Comparison of ENCODE assay signal across 9 cellular contexts in genomic region chr3:186589115-186589514, GRCh38. TPM values are rescaled to one million over a fixed set of nuclear protein-coding genes. Genes with fewer than 3 reads are reported as not detected.
DNase-seq lines count a peak whose midpoint lies in the region; ATAC-seq and TF ChIP-seq lines count a peak whose summit lies in the region.
"Had no signal": no experiment of that assay in that cellular context is flagged by ENCODE, and none has a peak within 500 bp of the region (broad histone marks: within the 10 kb centered on the region; RNA-seq: fewer than 3 reads in every experiment).

No MANE protein-coding gene starts in this region.

- H3K4me3 ChIP-seq in cardiac fibroblast (replicated peaks in 1 of 2; ENCODE audit: low read depth in 2 of 2, low read length in 2 of 2) (no peak overlapping the region), retinal pigment epithelial cell (ENCODE audit: low read length) (no peak overlapping the region)

- no peaks in the 10 kb centered on the region for H3K9me3 Mint-ChIP-seq in activated CD8-positive, alpha-beta T cell treated with anti-CD3 and anti-CD28 coated beads for 36 hours
- no peaks in the 10 kb centered on the region for H3K9me3 Mint-ChIP-seq in activated CD8-positive, alpha-beta T cell treated with anti-CD3 and anti-CD28 coated beads, Interleukin-2, amount 10 ng/mL, durations not matched to agents 7 days and 5 days (ENCODE audit: insufficient read depth)

- no peak overlapping the region for H3K4me3 Mint-ChIP-seq in activated CD8-positive, alpha-beta T cell treated with anti-CD3 and anti-CD28 coated beads for 36 hours
- H3K4me3 Mint-ChIP-seq in activated CD8-positive, alpha-beta T cell treated with anti-CD3 and anti-CD28 coated beads, Interleukin-2, amount 10 ng/mL, durations not matched to agents 7 days and 5 days, result no peak overlapping the region
- H3K4me3 Mint-ChIP-seq: activated naive CD8-positive, alpha-beta T cell had no signal

- H3K27me3 Mint-ChIP-seq in activated CD8-positive, alpha-beta T cell treated with anti-CD3 and anti-CD28 coated beads for 36 hours, result no peaks in the 10 kb centered on the region
- peaks cover 2% of the 10 kb centered on the region for H3K27me3 Mint-ChIP-seq in activated CD8-positive, alpha-beta T cell treated with anti-CD3 and anti-CD28 coated beads, Interleukin-2, amount 10 ng/mL, durations not matched to agents 7 days and 5 days (ENCODE audit: low read depth)
- H3K27me3 Mint-ChIP-seq: activated naive CD8-positive, alpha-beta T cell had no signal

- no peak for ATAC-seq in activated CD8-positive, alpha-beta T cell treated with anti-CD3 and anti-CD28 coated beads for 36 hours
- ATAC-seq in activated CD8-positive, alpha-beta T cell treated with anti-CD3 and anti-CD28 coated beads, Interleukin-2, amount 10 ng/mL, durations not matched to agents 7 days and 5 days, result no peak

- H3K4me1 Mint-ChIP-seq in activated CD8-positive, alpha-beta T cell treated with anti-CD3 and anti-CD28 coated beads for 36 hours (ENCODE audit: low read depth), result peaks cover 20% of the 10 kb centered on the region
- H3K4me1 Mint-ChIP-seq in activated CD8-positive, alpha-beta T cell treated with anti-CD3 and anti-CD28 coated beads, Interleukin-2, amount 10 ng/mL, durations not matched to agents 7 days and 5 days (ENCODE audit: low read depth), result peaks cover 16% of the 10 kb centered on the region

- POLR2A ChIA-PET in activated CD8-positive, alpha-beta T cell treated with anti-CD3 and anti-CD28 coated beads for 36 hours (lab: Charles Lee), result interaction anchor here (1.9 to 3.0 kb wide), 2 partner anchors 8 to 195 kb away, joined by 5 to 11 read pairs; partner anchors contain the start of gene EIF4A2
- POLR2A ChIA-PET in activated CD8-positive, alpha-beta T cell treated with anti-CD3 and anti-CD28 coated beads, Interleukin-2, amount 10 ng/mL, durations not matched to agents 7 days and 5 days (lab: Charles Lee), result no interaction called here

- CTCF ChIA-PET in activated CD8-positive, alpha-beta T cell treated with anti-CD3 and anti-CD28 coated beads for 36 hours (lab: Charles Lee), result interaction anchor here (1.9 to 17.4 kb wide), 3 partner anchors 22 to 232 kb away, joined by 6 to 185 read pairs (median 14); no protein-coding TSS in a partner anchor
- CTCF ChIA-PET in activated CD8-positive, alpha-beta T cell treated with anti-CD3 and anti-CD28 coated beads, Interleukin-2, amount 10 ng/mL, durations not matched to agents 7 days and 5 days (lab: Charles Lee), result interaction anchor here (2.8 to 6.5 kb wide), 2 partner anchors 26 to 232 kb away, joined by 7 to 87 read pairs; partner anchors contain the start of gene AHSG

- peaks cover 11% of the 10 kb centered on the region for H3K36me3 Mint-ChIP-seq in activated CD8-positive, alpha-beta T cell treated with anti-CD3 and anti-CD28 coated beads for 36 hours (ENCODE audit: low read depth)
- H3K36me3 Mint-ChIP-seq in activated CD8-positive, alpha-beta T cell treated with anti-CD3 and anti-CD28 coated beads, Interleukin-2, amount 10 ng/mL, durations not matched to agents 7 days and 5 days (ENCODE audit: low read depth), result peaks cover 11% of the 10 kb centered on the region

- intact Hi-C loops in activated CD8-positive, alpha-beta T cell treated with anti-CD3 and anti-CD28 coated beads for 36 hours (cut with micrococcal nuclease), result no loop called here

- DNase-seq in activated CD8-positive, alpha-beta T cell treated with anti-CD3 and anti-CD28 coated beads for 36 hours, result no peak
- DNase-seq in activated CD8-positive, alpha-beta T cell treated with anti-CD3 and anti-CD28 coated beads, Interleukin-2, amount 10 ng/mL, durations not matched to agents 7 days and 5 days, result no peak
- DNase-seq in cardiac fibroblast (ENCODE audit: low read depth in 2 of 2) (peak; percentile 63 to 65), retinal pigment epithelial cell (ENCODE audit: low read depth) (no peak), T-helper 2 cell (no peak)
- no peak for DNase-seq in central memory CD4-positive, alpha-beta T cell
- DNase-seq: stimulated activated CD4-positive, alpha-beta T cell treated with anti-CD3 and anti-CD28 coated beads, Interleukin-4, amount 100 ng/mL, for 1 hour had no signal

- H3K27ac Mint-ChIP-seq in activated CD8-positive, alpha-beta T cell treated with anti-CD3 and anti-CD28 coated beads for 36 hours, result no peak overlapping the region
- H3K27ac Mint-ChIP-seq in activated CD8-positive, alpha-beta T cell treated with anti-CD3 and anti-CD28 coated beads, Interleukin-2, amount 10 ng/mL, durations not matched to agents 7 days and 5 days, result no peak overlapping the region

- peak; percentile 19 for TF ChIP-seq CTCF in activated CD8-positive, alpha-beta T cell treated with anti-CD3 and anti-CD28 coated beads for 36 hours (IDR thresholded peaks at IDR 0.05)
- peak; percentile 34 for TF ChIP-seq CTCF in cardiac fibroblast (IDR thresholded peaks at IDR 0.05; ENCODE audit: low read depth, low read length)
- TF ChIP-seq CTCF in retinal pigment epithelial cell (conservative IDR thresholded peaks at IDR 0.05; ENCODE audit: low read depth, low read length), result peak; percentile 52

RNA-seq across cellular contexts. Expression of gene DNAJB11, which starts 18.6 kb away (rescaled TPM):
- 10 to 100 TPM; 30.0 to 31.5 TPM for total RNA-seq in activated CD8-positive, alpha-beta T cell treated with anti-CD3 and anti-CD28 coated beads for 36 hours
- total RNA-seq in activated CD8-positive, alpha-beta T cell treated with anti-CD3 and anti-CD28 coated beads, Interleukin-2, amount 10 ng/mL, durations not matched to agents 7 days and 5 days, result 10 to 100 TPM; 55.9 to 56.5 TPM

RNA-seq across cellular contexts. Expression of gene TBCCD1, which starts 22.0 kb away (rescaled TPM):
- 10 to 100 TPM in 1 of 2 experiments, 1 to 10 TPM in 1; 9.8 to 10.8 TPM for total RNA-seq in activated CD8-positive, alpha-beta T cell treated with anti-CD3 and anti-CD28 coated beads for 36 hours
- total RNA-seq in activated CD8-positive, alpha-beta T cell treated with anti-CD3 and anti-CD28 coated beads, Interleukin-2, amount 10 ng/mL, durations not matched to agents 7 days and 5 days, result 10 to 100 TPM; 19.4 to 20.1 TPM

RNA-seq across cellular contexts. Expression of gene AHSG, which starts 23.7 kb away (rescaled TPM):
- not detected for total RNA-seq in activated CD8-positive, alpha-beta T cell treated with anti-CD3 and anti-CD28 coated beads for 36 hours
- total RNA-seq in activated CD8-positive, alpha-beta T cell treated with anti-CD3 and anti-CD28 coated beads, Interleukin-2, amount 10 ng/mL, durations not matched to agents 7 days and 5 days, result not detected

RNA-seq across cellular contexts. Expression of gene CRYGS, which starts 44.9 kb away (rescaled TPM):
- 1 to 10 TPM; 1.4 to 2.6 TPM for total RNA-seq in activated CD8-positive, alpha-beta T cell treated with anti-CD3 and anti-CD28 coated beads for 36 hours
- 1 to 10 TPM; 4.6 to 5.6 TPM for total RNA-seq in activated CD8-positive, alpha-beta T cell treated with anti-CD3 and anti-CD28 coated beads, Interleukin-2, amount 10 ng/mL, durations not matched to agents 7 days and 5 days

RNA-seq across cellular contexts. Expression of gene FETUB, which starts 51.1 kb away (rescaled TPM):
- not detected for total RNA-seq in activated CD8-positive, alpha-beta T cell treated with anti-CD3 and anti-CD28 coated beads for 36 hours
- total RNA-seq in activated CD8-positive, alpha-beta T cell treated with anti-CD3 and anti-CD28 coated beads, Interleukin-2, amount 10 ng/mL, durations not matched to agents 7 days and 5 days, result not detected
- total RNA-seq: left cardiac atrium had no signal

Comparison
In these comparisons a context has a peak if more than half of its experiments do, and no peak if none do; other contexts are left out.
1. DNase-seq: peak in cardiac fibroblast (2 of 2); none in activated CD8-positive, alpha-beta T cell treated with anti-CD3 and anti-CD28 coated beads for 36 hours (single experiment), activated CD8-positive, alpha-beta T cell treated with anti-CD3 and anti-CD28 coated beads, Interleukin-2, amount 10 ng/mL, durations not matched to agents 7 days and 5 days (single experiment), retinal pigment epithelial cell (single experiment), central memory CD4-positive, alpha-beta T cell (single experiment) and T-helper 2 cell (0 of 5).
2. Peak in every context shown above with its lines, with median percentiles within 50 percentile points of each other: CTCF ChIP-seq.